In the genomic region with DNA sequence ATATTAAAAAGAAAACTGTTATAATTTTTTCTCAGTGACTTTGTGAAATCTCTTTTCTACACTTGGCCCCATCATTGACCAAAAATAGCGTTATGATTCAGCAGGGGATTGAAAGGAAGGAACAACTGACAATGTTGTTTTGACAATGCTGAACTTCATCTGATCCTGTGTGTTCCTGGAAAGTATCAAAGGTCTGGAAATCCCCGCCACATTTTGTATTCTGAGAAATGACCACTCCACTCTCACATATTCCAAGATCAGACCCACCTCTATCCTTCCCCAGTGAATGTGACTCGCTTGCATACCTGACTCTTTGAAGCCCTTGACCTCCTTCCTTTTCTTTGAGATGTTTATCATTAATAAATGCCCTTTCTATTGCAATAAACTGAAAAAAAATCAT, we compare ENCODE assay signal across 14 cellular contexts. TPM values are rescaled to one million over a fixed set of nuclear protein-coding genes. Genes with fewer than 3 reads are reported as not detected.
DNase-seq lines count a peak whose midpoint lies in the region; ATAC-seq, FAIRE-seq and TF ChIP-seq lines count a peak whose summit lies in the region.
"Had no signal": no experiment of that assay in that cellular context is flagged by ENCODE, and none has a peak within 500 bp of the region (broad histone marks: within the 10 kb centered on the region; RNA-seq: fewer than 3 reads in every experiment).

No MANE protein-coding gene starts in this region.

- H3K4me1 Mint-ChIP-seq in nephron = peaks cover 23% of the 10 kb centered on the region
- H3K4me1 Mint-ChIP-seq: CD8-positive, alpha-beta memory T cell had no signal

- CTCF ChIA-PET in K562 (lab: Yijun Ruan, JAX; ENCODE audit: low intra/inter-chr PET ratio) = no interaction called here

- H3K4me3 Mint-ChIP-seq in nephron = no peak overlapping the region
- H3K4me3 Mint-ChIP-seq: CD8-positive, alpha-beta memory T cell had no signal

- ATAC-seq in GM18505 (IDR thresholded peaks at IDR 0.05; ENCODE audit: unreplicated experiment) (peak; percentile 52), K562 (no peak), GM21619 (IDR thresholded peaks at IDR 0.05; ENCODE audit: unreplicated experiment) (no peak)
- ATAC-seq: mucosa of descending colon had no signal

- no peaks in the 10 kb centered on the region for H3K36me3 Mint-ChIP-seq in nephron (ENCODE audit: low read depth)
- H3K36me3 Mint-ChIP-seq: CD8-positive, alpha-beta memory T cell had no signal

- H3K4me2 ChIP-seq in KMS-11 = peak overlapping the region; percentile 51
- no peak overlapping the region for H3K4me2 ChIP-seq in K562 (ENCODE audit: insufficient read depth, low read length)

- H3K36me3 ChIP-seq in KMS-11 (ENCODE audit: insufficient read depth) = no peaks in the 10 kb centered on the region
- no peaks in the 10 kb centered on the region for H3K36me3 ChIP-seq in K562 (ENCODE audit: control insufficient read depth, insufficient read depth, low read length)

- H3K27ac ChIP-seq in KMS-11 (no peak overlapping the region), K562 (ENCODE audit: extremely low read depth, low read depth, low read length) (no peak overlapping the region)
- H3K27ac ChIP-seq: VCaP had no signal

- H3K9me3 ChIP-seq in K562 (replicated peaks; ENCODE audit: control insufficient read depth, insufficient read depth, low read depth, low read length) = no peaks in the 10 kb centered on the region
- H3K9me3 ChIP-seq: mucosa of descending colon had no signal

- intact Hi-C loops in K562 (cut with micrococcal nuclease) = loop anchor here (5.0 kb wide), 1 partner anchor 35 kb away; no protein-coding TSS in a partner anchor

- no peaks in the 10 kb centered on the region for H3K9me3 Mint-ChIP-seq in nephron
- H3K9me3 Mint-ChIP-seq: CD8-positive, alpha-beta memory T cell had no signal

- no peak overlapping the region for H3K4me3 ChIP-seq in KMS-11 (IDR thresholded peaks at IDR 0.05; ENCODE audit: insufficient read depth, low read depth, low read length)
- no peak overlapping the region for H3K4me3 ChIP-seq in K562
- H3K4me3 ChIP-seq: mucosa of descending colon, skin epidermis had no signal

- TF ChIP-seq EP300 in K562 (IDR thresholded peaks at IDR 0.05; ENCODE audit: low read length) = no peak

- 0% methylated on average over 3 of the region's 3 CpGs for WGBS in K562 (ENCODE audit: insufficient coverage, low coverage, missing lambda C conversion rate)

- BruUV-seq in K562 (replicated peaks; lab: Mats Ljungman, UMichigan) = no TSS peak

- DNase-seq in K562 (ENCODE audit: extremely low read depth in 1 of 4, low spot score in 3 of 4) (no peak), UCSD-AML1 (lab: John Stamatoyannopoulos, UW; ENCODE audit: unreplicated experiment) (no peak)
- no peak for DNase-seq in effector CD4-positive, alpha-beta T cell
- DNase-seq in stimulated activated CD4-positive, alpha-beta T cell treated with anti-CD3 and anti-CD28 coated beads, Interleukin-4, amount 100 ng/mL, for 4 hours = no peak
- DNase-seq: CD8-positive, alpha-beta memory T cell; mucosa of descending colon; NCI-H345 had no signal

- H4K20me1 ChIP-seq in KMS-11 (ENCODE audit: insufficient read depth) = no peaks in the 10 kb centered on the region
- H4K20me1 ChIP-seq in K562 (replicated peaks; ENCODE audit: control insufficient read depth, insufficient read depth, low read length) = no peaks in the 10 kb centered on the region

- TF ChIP-seq POLR2A in GM18505 (IDR thresholded peaks at IDR 0.05; ENCODE audit: borderline replicate concordance, extremely low read depth, insufficient read depth, insufficient read length) = no peak
- no peak for TF ChIP-seq POLR2A in K562 (conservative IDR thresholded peaks at IDR 0.05)

- FAIRE-seq in K562 (lab: Jason Lieb, UNC) = no peak

- POLR2A ChIA-PET in K562 (lab: Yijun Ruan, JAX) = no interaction called here

- in situ Hi-C loops in K562 (cut with MboI) = no loop called here

- H3K79me2 ChIP-seq in KMS-11 (ENCODE audit: insufficient read depth, low read depth) (no peaks in the 10 kb centered on the region), K562 (ENCODE audit: control insufficient read depth, insufficient read depth, low read length) (no peaks in the 10 kb centered on the region)

- H3K27me3 ChIP-seq in KMS-11 (ENCODE audit: insufficient read depth, low read depth) = no peaks in the 10 kb centered on the region
- no peaks in the 10 kb centered on the region for H3K27me3 ChIP-seq in K562 (ENCODE audit: control insufficient read depth in 2 of 2, insufficient read depth in 2 of 2, low read length in 2 of 2)

- TF ChIP-seq CTCF in KMS-11 (conservative IDR thresholded peaks at IDR 0.05; ENCODE audit: low read depth, low read length) (no peak), K562 (IDR thresholded peaks at IDR 0.05 in 2 of 3, conservative IDR thresholded peaks at IDR 0.05 in 1 of 3; ENCODE audit: insufficient read depth in 2 of 3, low read depth in 1 of 3, low read length in 3 of 3) (no peak), nephron (IDR thresholded peaks at IDR 0.05; ENCODE audit: unreplicated experiment in 3 of 3) (no peak)

- H3K4me1 ChIP-seq in KMS-11 (ENCODE audit: low read depth, poor library complexity, severe bottlenecking) = peaks cover 30% of the 10 kb centered on the region
- no peaks in the 10 kb centered on the region; a peak in 1 of 5 replicates for H3K4me1 ChIP-seq in K562 (replicated peaks in 1 of 2; ENCODE audit: control insufficient read depth in 2 of 2, insufficient read depth in 2 of 2, low read length in 2 of 2)

- no peaks in the 10 kb centered on the region for H3K27me3 Mint-ChIP-seq in nephron (ENCODE audit: low read depth)

- no peak overlapping the region for H3K9ac ChIP-seq in KMS-11
- H3K9ac ChIP-seq in K562 (ENCODE audit: insufficient read depth in 1 of 2, low read depth in 2 of 2, low read length in 2 of 2) = no peak overlapping the region

- H3K9me1 ChIP-seq in K562 (ENCODE audit: control insufficient read depth, insufficient read depth, low read length) = no peaks in the 10 kb centered on the region

- no peak for TF ChIP-seq RAD21 in K562 (CRISPR knock-in tag; conservative IDR thresholded peaks at IDR 0.05 in 1 of 2, IDR thresholded peaks at IDR 0.05 in 1 of 2)

- H2AFZ ChIP-seq in KMS-11 (ENCODE audit: low read depth) (peak overlapping the region; percentile 28; the same call in 1 of the 2 replicates), K562 (ENCODE audit: low read depth, low read length) (no peak overlapping the region)

- peak overlapping the region in 2 of 3 experiments; percentile 6 to 40 for H3K27ac Mint-ChIP-seq in nephron
- H3K27ac Mint-ChIP-seq: CD8-positive, alpha-beta memory T cell had no signal

TF ChIP-seq in K562, 482 proteins besides CTCF, POLR2A, EP300 and RAD21:
- TF ChIP-seq ARID2 (IDR thresholded peaks at IDR 0.05) (no peak), MEF2A (IDR thresholded peaks at IDR 0.05; ENCODE audit: control insufficient read depth, low read depth, low read length) (peak; percentile 79), ZC3H11A (IDR thresholded peaks at IDR 0.05; ENCODE audit: low read depth, low read length) (no peak)

RNA-seq across cellular contexts. Expression of gene RIOX2, which starts 9.7 kb away (rescaled TPM):
- 23.9 and 30.1 TPM in 2 replicates for total RNA-seq in K562 (2011; cell fraction: chromatin; rRNA removed; ENCODE audit: low replicate concordance)
- total RNA-seq in K562 (2011; cell fraction: nucleolus; rRNA removed) = 16.3 and 16.6 TPM in 2 replicates
- 24.0 and 28.6 TPM in 2 replicates for total RNA-seq in K562 (2011; cell fraction: nucleoplasm; rRNA removed)
- total RNA-seq in K562 (2014; rRNA removed) = 25.1 and 29.8 TPM in 2 replicates
- 33.3 and 35.0 TPM in 2 replicates for total RNA-seq in K562 (2014; rRNA removed; fragmentation: Illumina TruSeq; extraction: Trizol)
- total RNA-seq in K562 (2015; rRNA removed; fragmentation: Illumina TruSeq; extraction: Trizol) = 29.3 and 33.1 TPM in 2 replicates
- 22.2 and 24.0 TPM in 2 replicates for total RNA-seq in K562 (2021)
- polyA plus RNA-seq in K562 (2011; rRNA removed) = 21.1 and 33.7 TPM in 2 replicates
- 11.2 and 13.9 TPM in 2 replicates for polyA plus RNA-seq in K562 (2011; cell fraction: cytosol; rRNA removed)
- 23.2 and 23.7 TPM in 2 replicates for polyA plus RNA-seq in K562 (2011; cell fraction: nucleus; rRNA removed)
- polyA plus RNA-seq in K562 (2012) = 12.8 and 18.1 TPM in 2 replicates
- polyA plus RNA-seq in K562 (2014; fragmentation: Illumina TruSeq; extraction: Trizol) = 25.9 and 31.3 TPM in 2 replicates
- 10 to 100 TPM; 32.6 to 56.0 TPM for polyA plus RNA-seq in K562 (2014; fragmentation: Nextera tagmentation; extraction: Ambion mirVana)
- 23.6 and 31.2 TPM in 2 replicates for polyA plus RNA-seq in K562 (2014; rRNA removed)
- polyA minus RNA-seq in K562 (2011; rRNA and poly(A)+ RNA removed) = 32.1 and 38.1 TPM in 2 replicates
- 9.2 and 19.4 TPM in 2 replicates for polyA minus RNA-seq in K562 (2011; cell fraction: cytosol; rRNA and poly(A)+ RNA removed)
- polyA minus RNA-seq in K562 (2011; cell fraction: nucleus; rRNA and poly(A)+ RNA removed) = 29.9 and 32.2 TPM in 2 replicates

RNA-seq across cellular contexts. Expression of gene GABRR3, which starts 53.2 kb away (rescaled TPM):
- total RNA-seq in K562 (2011; cell fraction: chromatin; rRNA removed; ENCODE audit: low replicate concordance) = not detected in 2 replicates
- total RNA-seq in K562 (2011; cell fraction: nucleolus; rRNA removed) = not detected in 2 replicates
- total RNA-seq in K562 (2011; cell fraction: nucleoplasm; rRNA removed) = not detected in 2 replicates
- total RNA-seq in K562 (2014; rRNA removed) = not detected in 2 replicates
- not detected in 2 replicates for total RNA-seq in K562 (2014; rRNA removed; fragmentation: Illumina TruSeq; extraction: Trizol)
- not detected in 2 replicates for total RNA-seq in K562 (2015; rRNA removed; fragmentation: Illumina TruSeq; extraction: Trizol)
- not detected in 2 replicates for total RNA-seq in K562 (2021)
- polyA plus RNA-seq in K562 (2011; rRNA removed) = not detected in 2 replicates
- not detected in 2 replicates for polyA plus RNA-seq in K562 (2011; cell fraction: cytosol; rRNA removed)
- polyA plus RNA-seq in K562 (2011; cell fraction: nucleus; rRNA removed) = not detected in 2 replicates
- not detected in 2 replicates for polyA plus RNA-seq in K562 (2012)
- polyA plus RNA-seq in K562 (2014; fragmentation: Illumina TruSeq; extraction: Trizol) = not detected in 2 replicates
- polyA plus RNA-seq in K562 (2014; fragmentation: Nextera tagmentation; extraction: Ambion mirVana) = not detected
- not detected in 2 replicates for polyA plus RNA-seq in K562 (2014; rRNA removed)
- polyA minus RNA-seq in K562 (2011; rRNA and poly(A)+ RNA removed) = not detected in 2 replicates
- not detected in 2 replicates for polyA minus RNA-seq in K562 (2011; cell fraction: cytosol; rRNA and poly(A)+ RNA removed)
- not detected in 2 replicates for polyA minus RNA-seq in K562 (2011; cell fraction: nucleus; rRNA and poly(A)+ RNA removed)
- total RNA-seq: CD8-positive, alpha-beta memory T cell; mucosa of descending colon had no signal
- polyA plus RNA-seq: adipose tissue; CD8-positive, alpha-beta memory T cell had no signal
